8 cellular contexts compared by ENCODE assay signal in genomic region chr17:76500074-76500744, GRCh38. TPM values are rescaled to one million over a fixed set of nuclear protein-coding genes. Genes with fewer than 3 reads are reported as not detected.
DNase-seq lines count a peak whose midpoint lies in the region; ATAC-seq lines count a peak whose summit lies in the region.

No MANE protein-coding gene starts in this region.

- WGBS in thymus, result 87% methylated on average over 17 of the region's 17 CpGs

- H3K27me3 ChIP-seq in thymus (ENCODE audit: control insufficient read depth, insufficient read depth), result peaks cover 14% of the 10 kb centered on the region

- peaks cover 11% of the 10 kb centered on the region for H3K4me1 ChIP-seq in thymus (ENCODE audit: control insufficient read depth, insufficient read depth, low read length)

- no peak for ATAC-seq in activated CD8-positive, alpha-beta memory T cell treated with anti-CD3 and anti-CD28 coated beads, Interleukin-2, amount 10 ng/mL, durations not matched to agents 7 days and 5 days

- peaks cover 46% of the 10 kb centered on the region for H3K4me1 Mint-ChIP-seq in activated CD8-positive, alpha-beta memory T cell treated with anti-CD3 and anti-CD28 coated beads, Interleukin-2, amount 10 ng/mL, durations not matched to agents 7 days and 5 days
- H3K4me1 Mint-ChIP-seq in activated CD4-positive, alpha-beta memory T cell treated with anti-CD3 and anti-CD28 coated beads for 36 hours (ENCODE audit: low read depth), result peaks cover 42% of the 10 kb centered on the region

- intact Hi-C loops in activated CD4-positive, alpha-beta memory T cell treated with anti-CD3 and anti-CD28 coated beads for 36 hours (cut with micrococcal nuclease), result loop anchor here (5.0 kb wide), 1 partner anchor 48 kb away; the partner anchor contains the start of gene UBE2O

- peak overlapping the region; percentile 84 for H3K4me3 Mint-ChIP-seq in activated CD8-positive, alpha-beta memory T cell treated with anti-CD3 and anti-CD28 coated beads, Interleukin-2, amount 10 ng/mL, durations not matched to agents 7 days and 5 days
- peak overlapping the region; percentile 86 for H3K4me3 Mint-ChIP-seq in activated CD4-positive, alpha-beta memory T cell treated with anti-CD3 and anti-CD28 coated beads for 36 hours

- POLR2A ChIA-PET in activated CD4-positive, alpha-beta memory T cell treated with anti-CD3 and anti-CD28 coated beads for 36 hours (lab: Charles Lee), result interaction anchor here (0.6 to 1.1 kb wide), 3 partner anchors 8 to 57 kb away, joined by 3 to 5 read pairs (median 3); no protein-coding TSS in a partner anchor

- no peak for DNase-seq in activated CD8-positive, alpha-beta memory T cell treated with anti-CD3 and anti-CD28 coated beads, Interleukin-2, amount 10 ng/mL, durations not matched to agents 7 days and 5 days
- no peak for DNase-seq in activated CD8-positive, alpha-beta memory T cell treated with anti-CD3 and anti-CD28 coated beads for 24 hours
- DNase-seq in activated CD4-positive, alpha-beta memory T cell treated with anti-CD3 and anti-CD28 coated beads for 36 hours, result peak; percentile 28
- DNase-seq in effector CD4-positive, alpha-beta T cell, result no peak
- DNase-seq in GM03348 (ENCODE audit: low spot score), result no peak
- DNase-seq in NCI-H1436 treated with DMSO at 0.1 percent for 48 hours (lab: John Stamatoyannopoulos, UW), result no peak

- CTCF ChIA-PET in activated CD8-positive, alpha-beta memory T cell treated with anti-CD3 and anti-CD28 coated beads, Interleukin-2, amount 10 ng/mL, durations not matched to agents 7 days and 5 days (lab: Charles Lee), result interaction anchor here (0.9 to 15.6 kb wide), 10 partner anchors 9 to 148 kb away, joined by 3 to 192 read pairs (median 4); partner anchors contain the start of genes AANAT and UBE2O
- CTCF ChIA-PET in activated CD4-positive, alpha-beta memory T cell treated with anti-CD3 and anti-CD28 coated beads for 36 hours (lab: Charles Lee), result interaction anchor here (0.6 to 2.6 kb wide), 6 partner anchors 23 to 146 kb away, joined by 3 to 11 read pairs (median 6); partner anchors contain the start of genes AANAT and PRPSAP1

- H3K27me3 Mint-ChIP-seq in activated CD8-positive, alpha-beta memory T cell treated with anti-CD3 and anti-CD28 coated beads, Interleukin-2, amount 10 ng/mL, durations not matched to agents 7 days and 5 days, result no peaks in the 10 kb centered on the region
- H3K27me3 Mint-ChIP-seq in activated CD4-positive, alpha-beta memory T cell treated with anti-CD3 and anti-CD28 coated beads for 36 hours, result no peaks in the 10 kb centered on the region

- H3K4me3 ChIP-seq in iPS-18c (ENCODE audit: insufficient read depth, low read depth, low read length) (peak overlapping the region; percentile 81), thymus (ENCODE audit: low read length) (peak overlapping the region; percentile 58)

- peak overlapping the region; percentile 21 for H3K27ac Mint-ChIP-seq in activated CD8-positive, alpha-beta memory T cell treated with anti-CD3 and anti-CD28 coated beads, Interleukin-2, amount 10 ng/mL, durations not matched to agents 7 days and 5 days
- peak overlapping the region; percentile 18 for H3K27ac Mint-ChIP-seq in activated CD4-positive, alpha-beta memory T cell treated with anti-CD3 and anti-CD28 coated beads for 36 hours

- H3K36me3 ChIP-seq in thymus (ENCODE audit: control insufficient read depth, insufficient read depth), result no peaks in the 10 kb centered on the region

- H3K9me3 ChIP-seq in iPS-18c (ENCODE audit: control insufficient read depth, insufficient read depth, low read length), result no peaks in the 10 kb centered on the region
- no peaks in the 10 kb centered on the region for H3K9me3 ChIP-seq in thymus (ENCODE audit: control insufficient read depth)

- peak overlapping the region; percentile 56 for H3K27ac ChIP-seq in thymus (ENCODE audit: low read depth)

- H3K36me3 Mint-ChIP-seq in activated CD8-positive, alpha-beta memory T cell treated with anti-CD3 and anti-CD28 coated beads, Interleukin-2, amount 10 ng/mL, durations not matched to agents 7 days and 5 days, result no peaks in the 10 kb centered on the region
- H3K36me3 Mint-ChIP-seq in activated CD4-positive, alpha-beta memory T cell treated with anti-CD3 and anti-CD28 coated beads for 36 hours, result no peaks in the 10 kb centered on the region

- no peaks in the 10 kb centered on the region for H3K9me3 Mint-ChIP-seq in activated CD8-positive, alpha-beta memory T cell treated with anti-CD3 and anti-CD28 coated beads, Interleukin-2, amount 10 ng/mL, durations not matched to agents 7 days and 5 days (ENCODE audit: low read depth)
- H3K9me3 Mint-ChIP-seq in activated CD4-positive, alpha-beta memory T cell treated with anti-CD3 and anti-CD28 coated beads for 36 hours, result no peaks in the 10 kb centered on the region

RNA-seq across cellular contexts. Expression of gene RHBDF2, which starts 1.0 kb away (rescaled TPM):
- total RNA-seq in activated CD8-positive, alpha-beta memory T cell treated with anti-CD3 and anti-CD28 coated beads, Interleukin-2, amount 10 ng/mL, durations not matched to agents 7 days and 5 days, result 10 to 100 TPM; 29.6 to 42.1 TPM
- 10 to 100 TPM; 28.9 to 30.0 TPM for total RNA-seq in activated CD4-positive, alpha-beta memory T cell treated with anti-CD3 and anti-CD28 coated beads for 36 hours
- 20.6 TPM for polyA plus RNA-seq in thymus

RNA-seq across cellular contexts. Expression of gene AANAT, which starts 32.8 kb away (rescaled TPM):
- not detected for total RNA-seq in activated CD8-positive, alpha-beta memory T cell treated with anti-CD3 and anti-CD28 coated beads, Interleukin-2, amount 10 ng/mL, durations not matched to agents 7 days and 5 days
- not detected for total RNA-seq in activated CD4-positive, alpha-beta memory T cell treated with anti-CD3 and anti-CD28 coated beads for 36 hours
- 0.14 TPM for polyA plus RNA-seq in thymus

RNA-seq across cellular contexts. Expression of gene CYGB, which starts 37.3 kb away (rescaled TPM):
- total RNA-seq in activated CD8-positive, alpha-beta memory T cell treated with anti-CD3 and anti-CD28 coated beads, Interleukin-2, amount 10 ng/mL, durations not matched to agents 7 days and 5 days, result not detected
- not detected for total RNA-seq in activated CD4-positive, alpha-beta memory T cell treated with anti-CD3 and anti-CD28 coated beads for 36 hours
- 12.1 TPM for polyA plus RNA-seq in thymus

RNA-seq across cellular contexts. Expression of gene PRCD, which starts 39.6 kb away (rescaled TPM):
- not detected for total RNA-seq in activated CD8-positive, alpha-beta memory T cell treated with anti-CD3 and anti-CD28 coated beads, Interleukin-2, amount 10 ng/mL, durations not matched to agents 7 days and 5 days
- not detected for total RNA-seq in activated CD4-positive, alpha-beta memory T cell treated with anti-CD3 and anti-CD28 coated beads for 36 hours
- 16.8 TPM for polyA plus RNA-seq in thymus

RNA-seq across cellular contexts. Expression of gene UBE2O, which starts 47.3 kb away (rescaled TPM):
- 10 to 100 TPM; 30.2 to 34.7 TPM for total RNA-seq in activated CD8-positive, alpha-beta memory T cell treated with anti-CD3 and anti-CD28 coated beads, Interleukin-2, amount 10 ng/mL, durations not matched to agents 7 days and 5 days
- total RNA-seq in activated CD4-positive, alpha-beta memory T cell treated with anti-CD3 and anti-CD28 coated beads for 36 hours, result 10 to 100 TPM; 24.5 to 25.2 TPM
- polyA plus RNA-seq in thymus, result 11.1 TPM
